Comparison of ENCODE assay signal across 11 cellular contexts in the genomic region with DNA sequence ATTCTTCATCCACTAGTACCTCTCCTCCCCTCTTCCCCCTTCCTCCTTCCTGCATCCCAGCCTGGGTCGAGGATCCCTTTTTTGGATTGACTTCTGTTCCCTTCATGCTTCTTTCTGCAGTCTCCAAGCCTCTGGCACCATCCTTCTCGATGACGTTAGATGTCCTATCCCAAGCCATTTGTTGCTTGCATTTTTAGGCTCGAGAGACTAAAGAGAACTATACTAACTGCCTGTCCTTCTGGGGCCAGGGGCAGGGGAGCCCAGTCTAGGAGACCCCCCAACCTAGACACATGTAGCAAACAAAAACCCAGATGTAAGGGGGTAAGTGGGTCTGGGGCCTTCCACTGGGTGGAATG. TPM values are rescaled to one million over a fixed set of nuclear protein-coding genes. Genes with fewer than 3 reads are reported as not detected.
DNase-seq lines count a peak whose midpoint lies in the region; ATAC-seq, FAIRE-seq and TF ChIP-seq lines count a peak whose summit lies in the region.
"Had no signal": no experiment of that assay in that cellular context is flagged by ENCODE, and none has a peak within 500 bp of the region (broad histone marks: within the 10 kb centered on the region; RNA-seq: fewer than 3 reads in every experiment).

No MANE protein-coding gene starts in this region.

- no peak overlapping the region for H2BK12ac ChIP-seq in mesenchymal stem cell (ENCODE audit: low read length in 2 of 2)

- no peaks in the 10 kb centered on the region; the same call in 1 of the 2 replicates for H3K79me2 ChIP-seq in GM12878 (ENCODE audit: control insufficient read depth, insufficient read depth, low read length)

- no peak overlapping the region for H3K14ac ChIP-seq in mesenchymal stem cell (ENCODE audit: low read length in 2 of 2)

- no peaks in the 10 kb centered on the region for H4K20me1 ChIP-seq in GM12878 (ENCODE audit: control insufficient read depth, insufficient read depth)

- no peak overlapping the region for H3K23ac ChIP-seq in mesenchymal stem cell (ENCODE audit: low read length in 2 of 2)

- no peak for TF ChIP-seq EP300 in GM12878 (IDR thresholded peaks at IDR 0.05; ENCODE audit: borderline replicate concordance in 1 of 2, control insufficient read depth in 1 of 2, low read depth in 2 of 2, low read length in 2 of 2)

- H4K91ac ChIP-seq in mesenchymal stem cell (ENCODE audit: low read length), result no peak overlapping the region

- H2BK5ac ChIP-seq in mesenchymal stem cell (ENCODE audit: low read depth, low read length, poor library complexity, severe bottlenecking), result no peak overlapping the region

- H3K27me3 ChIP-seq in HUES6 (ENCODE audit: control insufficient read depth, insufficient read depth, low read length) (no peaks in the 10 kb centered on the region), GM12878 (replicated peaks in 1 of 2; ENCODE audit: control insufficient read depth in 2 of 2, insufficient read depth in 2 of 2, low read length in 1 of 2) (no peaks in the 10 kb centered on the region), mesenchymal stem cell (ENCODE audit: control insufficient read depth in 1 of 2, insufficient read depth in 1 of 2, low read length in 2 of 2) (no peaks in the 10 kb centered on the region), stomach smooth muscle (ENCODE audit: control insufficient read depth in 1 of 2, insufficient read depth in 2 of 2, low read length in 2 of 2) (no peaks in the 10 kb centered on the region)

- no peak overlapping the region for H2BK15ac ChIP-seq in mesenchymal stem cell (ENCODE audit: low read depth, poor library complexity, severe bottlenecking)

- H3K36me3 ChIP-seq in HUES6 (ENCODE audit: control insufficient read depth, insufficient read depth, low read length), result peaks cover 49% of the 10 kb centered on the region
- H3K36me3 ChIP-seq in GM12878 (ENCODE audit: control insufficient read depth in 2 of 2, insufficient read depth in 2 of 2, low read length in 1 of 2), result peaks cover 11 to 19% of the 10 kb centered on the region in 2 experiments
- H3K36me3 ChIP-seq in mesenchymal stem cell (ENCODE audit: control insufficient read depth in 1 of 2, insufficient read depth in 2 of 2, low read depth in 1 of 2, low read length in 2 of 2), result peaks cover 36 to 45% of the 10 kb centered on the region in 2 experiments
- peaks cover 21 to 29% of the 10 kb centered on the region in 2 donors for H3K36me3 ChIP-seq in stomach smooth muscle (ENCODE audit: control insufficient read depth in 2 of 2, insufficient read depth in 2 of 2, low read length in 2 of 2)

- WGBS in GM12878 (ENCODE audit: insufficient coverage, insufficient replicate concordance, low lambda C conversion rate, missing lambda C conversion rate), result 27% methylated on average over 4 of the region's 4 CpGs
- WGBS in mesenchymal stem cell, result 95% methylated on average over 4 of the region's 4 CpGs

- peak overlapping the region in 1 of 2 experiments; percentile 20 for H3K4ac ChIP-seq in mesenchymal stem cell (ENCODE audit: low read depth in 1 of 2, low read length in 2 of 2)

- RAD21 ChIA-PET in GM12878 (lab: Charles Lee; ENCODE audit: unreplicated experiment), result interaction anchor here (0.7 to 3.3 kb wide), 14 partner anchors 13 to 162 kb away, joined by 3 to 24 read pairs (median 4); partner anchors contain the start of genes GALK1, TRIM65, UNC13D and UNK

- H3K4me2 ChIP-seq in GM12878 (ENCODE audit: control insufficient read depth, insufficient read depth), result no peak overlapping the region
- H3K4me2 ChIP-seq in mesenchymal stem cell (ENCODE audit: low read length, poor library complexity, severe bottlenecking), result no peak overlapping the region

- DNase-seq in GM12878 (ENCODE audit: low read depth, low spot score) (no peak), mesenchymal stem cell (no peak), substantia nigra (lab: John Stamatoyannopoulos, UW) (no peak), NCI-H146 (lab: John Stamatoyannopoulos, UW) (no peak)
- DNase-seq: amniotic stem cell, nucleus accumbens had no signal

- H3K9me3 ChIP-seq in HUES6 (ENCODE audit: control insufficient read depth, insufficient read depth, low read depth, low read length), result no peaks in the 10 kb centered on the region
- no peaks in the 10 kb centered on the region for H3K9me3 ChIP-seq in GM12878 (replicated peaks; ENCODE audit: control insufficient read depth, insufficient read depth, low read length)
- H3K9me3 ChIP-seq in mesenchymal stem cell (ENCODE audit: control insufficient read depth, low read length), result no peaks in the 10 kb centered on the region
- H3K9me3 ChIP-seq in stomach smooth muscle (ENCODE audit: control insufficient read depth in 2 of 2, low read length in 2 of 2), result no peaks in the 10 kb centered on the region

- H3K27ac ChIP-seq in HUES6 (ENCODE audit: low read depth, low read length) (peak overlapping the region; percentile 41; the same call in 1 of the 2 replicates), GM12878 (ENCODE audit: control insufficient read depth, insufficient read depth) (peak overlapping the region; percentile 1; the same call in 1 of the 2 replicates), mesenchymal stem cell (ENCODE audit: low read length, poor library complexity, severe bottlenecking) (no peak overlapping the region), stomach smooth muscle (ENCODE audit: low read length) (peak overlapping the region; percentile 31), substantia nigra (ENCODE audit: low read depth, low read length, poor library complexity, severe bottlenecking) (no peak overlapping the region)

- H3K4me3 ChIP-seq in HUES6 (ENCODE audit: low read depth, low read length), result no peak overlapping the region
- no peak overlapping the region for H3K4me3 ChIP-seq in GM12878
- no peak overlapping the region for H3K4me3 ChIP-seq in mesenchymal stem cell (ENCODE audit: insufficient read depth in 1 of 2, low read depth in 1 of 2, low read length in 2 of 2)
- no peak overlapping the region for H3K4me3 ChIP-seq in stomach smooth muscle (ENCODE audit: low read length in 2 of 2)

- no peak for TF ChIP-seq CTCF in GM12878 (IDR thresholded peaks at IDR 0.05 in 2 of 3, conservative IDR thresholded peaks at IDR 0.05 in 1 of 3; ENCODE audit: control insufficient read depth in 2 of 3, extremely low read depth in 1 of 3, insufficient read depth in 1 of 3, low read depth in 3 of 3, low read length in 3 of 3)

- peak; percentile 20; the same call in 2 of the 3 replicates for ATAC-seq in GM12878
- ATAC-seq in HG03039 (IDR thresholded peaks at IDR 0.05; ENCODE audit: unreplicated experiment), result no peak

- CTCF ChIA-PET in GM12878 (lab: Yijun Ruan, JAX), result interaction anchor here (0.8 to 3.3 kb wide), 12 partner anchors 13 to 191 kb away, joined by 3 to 16 read pairs (median 6); partner anchors contain the start of genes GALK1, UNK and WBP2

- intact Hi-C loops in GM12878 (cut with micrococcal nuclease; ENCODE audit: unreplicated experiment), result no loop called here

- no peak for FAIRE-seq in GM12878 (lab: Jason Lieb, UNC)
- FAIRE-seq: endothelial cell of umbilical vein, urothelium cell line had no signal

- BruUV-seq in GM12878 (replicated peaks; lab: Mats Ljungman, UMichigan), result no TSS peak

- H2AFZ ChIP-seq in GM12878 (ENCODE audit: control insufficient read depth, low read depth, low read length) (no peak overlapping the region), mesenchymal stem cell (ENCODE audit: low read depth, low read length) (no peak overlapping the region)

- H3K79me1 ChIP-seq in mesenchymal stem cell (replicated peaks; ENCODE audit: low read length, poor library complexity, severe bottlenecking), result peaks cover 39% of the 10 kb centered on the region

- SMC1A ChIA-PET in GM12878 (lab: Charles Lee; ENCODE audit: uncharacterized antibody, unreplicated experiment), result interaction anchor here (0.9 to 2.5 kb wide), 11 partner anchors 17 to 55 kb away, joined by 3 to 15 read pairs (median 4); partner anchors contain the start of gene GALK1

- TF ChIP-seq POLR2A in GM12878 (IDR thresholded peaks at IDR 0.05; ENCODE audit: low read depth, low read length), result no peak

- no peak overlapping the region for H2AK5ac ChIP-seq in mesenchymal stem cell (ENCODE audit: low read length, severe bottlenecking)

- peak overlapping the region; percentile 26 to 35 for H3K18ac ChIP-seq in mesenchymal stem cell (ENCODE audit: low read depth in 1 of 2, low read length in 2 of 2)

- in situ Hi-C loops in GM12878 (cut with MboI), result no loop called here

- no peak for TF ChIP-seq RAD21 in GM12878 (IDR thresholded peaks at IDR 0.05; ENCODE audit: insufficient read depth, low read depth, low read length)

- H3K4me1 ChIP-seq in HUES6 (ENCODE audit: control insufficient read depth, insufficient read depth, low read length), result peaks cover 7% of the 10 kb centered on the region; the same call in 1 of the 2 replicates
- peaks cover 9% of the 10 kb centered on the region for H3K4me1 ChIP-seq in GM12878 (ENCODE audit: control insufficient read depth, insufficient read depth, low read length)
- H3K4me1 ChIP-seq in mesenchymal stem cell (ENCODE audit: control insufficient read depth, insufficient read depth, low read depth, low read length), result peaks cover 13% of the 10 kb centered on the region
- H3K4me1 ChIP-seq in stomach smooth muscle (ENCODE audit: control insufficient read depth, insufficient read depth, low read length), result peaks cover 6% of the 10 kb centered on the region

- H4K8ac ChIP-seq in mesenchymal stem cell (ENCODE audit: low read length), result no peak overlapping the region

- POLR2A ChIA-PET in GM12878 (lab: Charles Lee), result interaction anchor here (0.9 to 4.9 kb wide), 12 partner anchors 9 to 69 kb away, joined by 3 to 33 read pairs (median 8); partner anchors contain the start of genes GALK1 and WBP2

- no peak overlapping the region for H2BK120ac ChIP-seq in mesenchymal stem cell (ENCODE audit: low read depth, low read length)

- H3K9ac ChIP-seq in HUES6 (ENCODE audit: low read length), result no peak overlapping the region
- no peak overlapping the region for H3K9ac ChIP-seq in GM12878 (ENCODE audit: control insufficient read depth, insufficient read depth, low read length)
- H3K9ac ChIP-seq in mesenchymal stem cell (ENCODE audit: low read length), result peak overlapping the region; percentile 57
- no peak overlapping the region for H3K9ac ChIP-seq in stomach smooth muscle (ENCODE audit: low read length in 2 of 2)

RNA-seq across cellular contexts. Expression of gene UNK, which starts 23.9 kb away (rescaled TPM):
- total RNA-seq in GM12878 (2013; cell fraction: nucleolus; rRNA removed), result 197 and 212 TPM in 2 replicates
- total RNA-seq in GM12878 (2014; rRNA removed) (26.7 and 32.6 TPM in 2 replicates), GM12878 (2014; rRNA removed; fragmentation: Illumina TruSeq; extraction: Trizol) (23.8 and 25.9 TPM in 2 replicates), GM12878 (2021) (32.2 and 34.5 TPM in 2 replicates)
- polyA plus RNA-seq in GM12878 (2011; ENCODE audit: low read depth), result 6.2 TPM
- polyA plus RNA-seq in GM12878 (2011; rRNA removed) (30.8 and 33.2 TPM in 2 replicates), GM12878 (2014; fragmentation: Illumina TruSeq; extraction: Trizol) (25.2 and 26.9 TPM in 2 replicates), GM12878 (2014; fragmentation: Nextera tagmentation; extraction: Ambion mirVana) (10 to 100 TPM in 1 of 2 experiments, 1 to 10 TPM in 1; 8.9 to 11.9 TPM), GM12878 (2014; rRNA removed) (29.7 and 31.1 TPM in 2 replicates), GM12878 (2016; fragmentation: Nextera tagmentation; extraction: Ambion mirVana) (10 to 100 TPM; 27.6 to 27.8 TPM)
- 17.2 and 20.1 TPM in 2 replicates for polyA plus RNA-seq in GM12878 (2011; cell fraction: cytosol; rRNA removed)
- 36.8 and 48.3 TPM in 2 replicates for polyA plus RNA-seq in GM12878 (2011; cell fraction: nucleus; rRNA removed)
- 18.8 and 20.3 TPM in 2 replicates for polyA plus RNA-seq in GM12878 (2012)
- 48.5 and 52.4 TPM in 2 replicates for polyA minus RNA-seq in GM12878 (2011; rRNA and poly(A)+ RNA removed)
- 11.5 and 12.8 TPM in 2 replicates for polyA minus RNA-seq in GM12878 (2011; cell fraction: cytosol; rRNA and poly(A)+ RNA removed)
- 41.1 and 51.5 TPM in 2 replicates for polyA minus RNA-seq in GM12878 (2011; cell fraction: nucleus; rRNA and poly(A)+ RNA removed)
- polyA plus RNA-seq in mesenchymal stem cell (2013, experiment 1 of 2), result 16.2 TPM
- 14.8 TPM for polyA plus RNA-seq in mesenchymal stem cell (2013, experiment 2 of 2)

RNA-seq across cellular contexts. Expression of gene UNC13D, which starts 35.7 kb away (rescaled TPM):
- total RNA-seq in GM12878 (2013; cell fraction: nucleolus; rRNA removed), result 128 and 142 TPM in 2 replicates
- total RNA-seq in GM12878 (2014; rRNA removed), result 37.9 and 45.2 TPM in 2 replicates
- 10.0 and 10.3 TPM in 2 replicates for total RNA-seq in GM12878 (2014; rRNA removed; fragmentation: Illumina TruSeq; extraction: Trizol)
- 58.6 and 63.9 TPM in 2 replicates for total RNA-seq in GM12878 (2021)
- 46.6 TPM for polyA plus RNA-seq in GM12878 (2011; ENCODE audit: low read depth)
- polyA plus RNA-seq in GM12878 (2011; rRNA removed), result 9.2 and 15.5 TPM in 2 replicates
- 11.1 and 15.5 TPM in 2 replicates for polyA plus RNA-seq in GM12878 (2011; cell fraction: cytosol; rRNA removed)
- 157 and 179 TPM in 2 replicates for polyA plus RNA-seq in GM12878 (2011; cell fraction: nucleus; rRNA removed)
- 42.6 and 46.6 TPM in 2 replicates for polyA plus RNA-seq in GM12878 (2012)
- polyA plus RNA-seq in GM12878 (2014; fragmentation: Illumina TruSeq; extraction: Trizol), result 4.0 and 14.4 TPM in 2 replicates
- 1 to 10 TPM in 1 of 2 experiments, under 1 TPM in 1; 0.32 to 1.6 TPM for polyA plus RNA-seq in GM12878 (2014; fragmentation: Nextera tagmentation; extraction: Ambion mirVana)
- polyA plus RNA-seq in GM12878 (2014; rRNA removed), result 37.1 and 46.0 TPM in 2 replicates
- polyA plus RNA-seq in GM12878 (2016; fragmentation: Nextera tagmentation; extraction: Ambion mirVana), result 10 to 100 TPM; 34.9 to 37.4 TPM
- polyA minus RNA-seq in GM12878 (2011; rRNA and poly(A)+ RNA removed), result 12.5 and 23.1 TPM in 2 replicates
- polyA minus RNA-seq in GM12878 (2011; cell fraction: cytosol; rRNA and poly(A)+ RNA removed), result 9.7 and 12.6 TPM in 2 replicates
- 47.1 and 66.4 TPM in 2 replicates for polyA minus RNA-seq in GM12878 (2011; cell fraction: nucleus; rRNA and poly(A)+ RNA removed)
- 1.1 TPM for polyA plus RNA-seq in mesenchymal stem cell (2013, experiment 1 of 2)
- 0.49 TPM for polyA plus RNA-seq in mesenchymal stem cell (2013, experiment 2 of 2)

RNA-seq across cellular contexts. Expression of gene GALK1, which starts 43.5 kb away (rescaled TPM):
- total RNA-seq in GM12878 (2013; cell fraction: nucleolus; rRNA removed), result 12.0 and 15.1 TPM in 2 replicates
- 32.6 and 43.2 TPM in 2 replicates for total RNA-seq in GM12878 (2014; rRNA removed)
- total RNA-seq in GM12878 (2014; rRNA removed; fragmentation: Illumina TruSeq; extraction: Trizol), result 8.7 and 9.2 TPM in 2 replicates
- total RNA-seq in GM12878 (2021), result 38.5 and 41.1 TPM in 2 replicates
- 8.1 TPM for polyA plus RNA-seq in GM12878 (2011; ENCODE audit: low read depth)
- polyA plus RNA-seq in GM12878 (2011; rRNA removed), result 4.0 and 8.4 TPM in 2 replicates
- polyA plus RNA-seq in GM12878 (2011; cell fraction: cytosol; rRNA removed), result 15.1 and 25.3 TPM in 2 replicates
- polyA plus RNA-seq in GM12878 (2011; cell fraction: nucleus; rRNA removed), result 30.2 and 35.7 TPM in 2 replicates
- polyA plus RNA-seq in GM12878 (2012), result 18.6 and 22.4 TPM in 2 replicates
- polyA plus RNA-seq in GM12878 (2014; fragmentation: Illumina TruSeq; extraction: Trizol), result 0.25 and 3.6 TPM in 2 replicates
- 1 to 10 TPM in 1 of 2 experiments, under 1 TPM in 1; 0.21 to 5.9 TPM for polyA plus RNA-seq in GM12878 (2014; fragmentation: Nextera tagmentation; extraction: Ambion mirVana)
- polyA plus RNA-seq in GM12878 (2014; rRNA removed), result 34.2 and 40.8 TPM in 2 replicates
- polyA plus RNA-seq in GM12878 (2016; fragmentation: Nextera tagmentation; extraction: Ambion mirVana), result 10 to 100 TPM; 38.1 to 43.8 TPM
- polyA minus RNA-seq in GM12878 (2011; rRNA and poly(A)+ RNA removed), result 5.0 and 16.4 TPM in 2 replicates
- polyA minus RNA-seq in GM12878 (2011; cell fraction: cytosol; rRNA and poly(A)+ RNA removed), result 9.8 and 15.2 TPM in 2 replicates
- 9.7 TPM in 2 replicates for polyA minus RNA-seq in GM12878 (2011; cell fraction: nucleus; rRNA and poly(A)+ RNA removed)
- 29.0 TPM for polyA plus RNA-seq in mesenchymal stem cell (2013, experiment 1 of 2)
- 27.7 TPM for polyA plus RNA-seq in mesenchymal stem cell (2013, experiment 2 of 2)

RNA-seq across cellular contexts. Expression of gene WBP2, which starts 46.6 kb away (rescaled TPM):
- total RNA-seq in GM12878 (2013; cell fraction: nucleolus; rRNA removed), result 24.5 and 27.7 TPM in 2 replicates
- total RNA-seq in GM12878 (2014; rRNA removed), result 26.0 and 28.4 TPM in 2 replicates
- 11.8 and 12.1 TPM in 2 replicates for total RNA-seq in GM12878 (2014; rRNA removed; fragmentation: Illumina TruSeq; extraction: Trizol)
- total RNA-seq in GM12878 (2021), result 53.9 and 56.4 TPM in 2 replicates
- polyA plus RNA-seq in GM12878 (2011; ENCODE audit: low read depth), result 45.2 TPM
- 12.7 and 18.6 TPM in 2 replicates for polyA plus RNA-seq in GM12878 (2011; rRNA removed)
- polyA plus RNA-seq in GM12878 (2011; cell fraction: cytosol; rRNA removed), result 18.8 and 21.9 TPM in 2 replicates
- polyA plus RNA-seq in GM12878 (2011; cell fraction: nucleus; rRNA removed), result 60.2 and 65.4 TPM in 2 replicates
- polyA plus RNA-seq in GM12878 (2012), result 80.3 and 82.1 TPM in 2 replicates
- 40.8 and 53.4 TPM in 2 replicates for polyA plus RNA-seq in GM12878 (2014; fragmentation: Illumina TruSeq; extraction: Trizol)
- polyA plus RNA-seq in GM12878 (2014; fragmentation: Nextera tagmentation; extraction: Ambion mirVana), result 1 to 10 TPM; 1.5 to 3.0 TPM
- 26.6 and 30.9 TPM in 2 replicates for polyA plus RNA-seq in GM12878 (2014; rRNA removed)
- polyA plus RNA-seq in GM12878 (2016; fragmentation: Nextera tagmentation; extraction: Ambion mirVana), result 10 to 100 TPM; 49.8 to 57.3 TPM
- polyA minus RNA-seq in GM12878 (2011; rRNA and poly(A)+ RNA removed), result 20.7 and 21.9 TPM in 2 replicates
- 11.9 and 13.1 TPM in 2 replicates for polyA minus RNA-seq in GM12878 (2011; cell fraction: cytosol; rRNA and poly(A)+ RNA removed)
- 21.2 and 23.5 TPM in 2 replicates for polyA minus RNA-seq in GM12878 (2011; cell fraction: nucleus; rRNA and poly(A)+ RNA removed)
- 173 TPM for polyA plus RNA-seq in mesenchymal stem cell (2013, experiment 1 of 2)
- 171 TPM for polyA plus RNA-seq in mesenchymal stem cell (2013, experiment 2 of 2)

Comparison
In these comparisons a context has a peak if more than half of its experiments do, and no peak if none do; other contexts are left out.
1. H3K27ac ChIP-seq: peak in HUES6 (single experiment), GM12878 (single experiment) and stomach smooth muscle (single experiment); none in mesenchymal stem cell (single experiment) and substantia nigra (single experiment).